Comparison of ENCODE assay signal across 1 cellular context in genomic region chr19:373391-374182, GRCh38.
TF ChIP-seq lines count a peak whose summit lies in the region.

No MANE protein-coding gene starts in this region.

TF ChIP-seq in HCT116, 20 proteins besides CTCF, POLR2A, EP300 and RAD21 (continued from another document):
- TF ChIP-seq, protein P1, sequence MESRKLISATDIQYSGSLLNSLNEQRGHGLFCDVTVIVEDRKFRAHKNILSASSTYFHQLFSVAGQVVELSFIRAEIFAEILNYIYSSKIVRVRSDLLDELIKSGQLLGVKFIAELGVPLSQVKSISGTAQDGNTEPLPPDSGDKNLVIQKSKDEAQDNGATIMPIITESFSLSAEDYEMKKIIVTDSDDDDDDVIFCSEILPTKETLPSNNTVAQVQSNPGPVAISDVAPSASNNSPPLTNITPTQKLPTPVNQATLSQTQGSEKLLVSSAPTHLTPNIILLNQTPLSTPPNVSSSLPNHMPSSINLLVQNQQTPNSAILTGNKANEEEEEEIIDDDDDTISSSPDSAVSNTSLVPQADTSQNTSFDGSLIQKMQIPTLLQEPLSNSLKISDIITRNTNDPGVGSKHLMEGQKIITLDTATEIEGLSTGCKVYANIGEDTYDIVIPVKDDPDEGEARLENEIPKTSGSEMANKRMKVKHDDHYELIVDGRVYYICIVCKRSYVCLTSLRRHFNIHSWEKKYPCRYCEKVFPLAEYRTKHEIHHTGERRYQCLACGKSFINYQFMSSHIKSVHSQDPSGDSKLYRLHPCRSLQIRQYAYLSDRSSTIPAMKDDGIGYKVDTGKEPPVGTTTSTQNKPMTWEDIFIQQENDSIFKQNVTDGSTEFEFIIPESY (IDR thresholded peaks at IDR 0.05; ENCODE audit: extremely low read depth, insufficient replicate concordance, low read length): no peak
- TF ChIP-seq TCF7L2 (IDR thresholded peaks at IDR 0.05; ENCODE audit: borderline replicate concordance, extremely low read depth, insufficient read depth, insufficient read length) (no peak), SP1 (IDR thresholded peaks at IDR 0.05; ENCODE audit: low read depth) (no peak), ATF3 (IDR thresholded peaks at IDR 0.05) (no peak)
